In genomic region chr16:88789593-88789992, GRCh38 we compare ENCODE assay signal across 13 cellular contexts. TPM values are rescaled to one million over a fixed set of nuclear protein-coding genes. Genes with fewer than 3 reads are reported as not detected.
DNase-seq lines count a peak whose midpoint lies in the region; ATAC-seq and TF ChIP-seq lines count a peak whose summit lies in the region.
"Had no signal": no experiment of that assay in that cellular context is flagged by ENCODE, and none has a peak within 500 bp of the region (broad histone marks: within the 10 kb centered on the region; RNA-seq: fewer than 3 reads in every experiment).

No MANE protein-coding gene starts in this region.

- POLR2A ChIA-PET in activated B cell treated with CpG ODN at 0.5 μM for 24 hours (lab: Charles Lee): no interaction called here

- H3K27me3 Mint-ChIP-seq in activated B cell treated with CpG ODN at 0.5 μM for 24 hours (no peaks in the 10 kb centered on the region), nephron progenitor cell (ENCODE audit: low read depth, poor library complexity) (peaks cover 52% of the 10 kb centered on the region)
- no peaks in the 10 kb centered on the region for H3K27me3 Mint-ChIP-seq in natural killer cell treated with Interleukin-12 subunit alpha and Interleukin-12 subunit beta and Interleukin-15 and Interleukin-18, amount 100 ng/mL, for 72 hours

- H3K27ac ChIP-seq in DND-41 (ENCODE audit: low read length): peak overlapping the region; percentile 36
- H3K27ac ChIP-seq in Karpas-422 (ENCODE audit: low read length): no peak overlapping the region
- H3K27ac ChIP-seq: brain microvascular endothelial cell, thoracic aorta had no signal

- H3K9me2 ChIP-seq in Karpas-422 (replicated peaks; ENCODE audit: insufficient read depth, low read length): no peaks in the 10 kb centered on the region

- H3K36me3 ChIP-seq in DND-41 (ENCODE audit: insufficient read depth, low read length) (no peaks in the 10 kb centered on the region; the same call in 1 of the 2 replicates), Karpas-422 (ENCODE audit: insufficient read depth, low read length) (no peaks in the 10 kb centered on the region)
- H3K36me3 ChIP-seq: brain microvascular endothelial cell, thoracic aorta had no signal

- no peaks in the 10 kb centered on the region for H3K9me3 ChIP-seq in DND-41 (ENCODE audit: insufficient read depth, low read length, severe bottlenecking)
- H3K9me3 ChIP-seq in Karpas-422 (ENCODE audit: low read length): no peaks in the 10 kb centered on the region
- H3K9me3 ChIP-seq: thoracic aorta had no signal

- H3K9ac ChIP-seq in DND-41 (ENCODE audit: low read depth, low read length): no peak overlapping the region
- no peak overlapping the region for H3K9ac ChIP-seq in Karpas-422 (ENCODE audit: low read length)

- no peak for ATAC-seq in DND-41 (ENCODE audit: insufficient read depth, low read depth)
- no peak for ATAC-seq in activated B cell treated with CpG ODN at 0.5 μM for 24 hours (ENCODE audit: low read depth)
- no peak for ATAC-seq in natural killer cell treated with Interleukin-12 subunit alpha and Interleukin-12 subunit beta and Interleukin-15 and Interleukin-18, amount 100 ng/mL, for 72 hours

- H3K79me2 ChIP-seq in DND-41 (ENCODE audit: insufficient read depth, low read length) (peaks cover 13% of the 10 kb centered on the region), Karpas-422 (ENCODE audit: low read length) (no peaks in the 10 kb centered on the region)

- H3K27me3 ChIP-seq in DND-41 (ENCODE audit: insufficient read depth, low read length, poor library complexity) (no peaks in the 10 kb centered on the region), Karpas-422 (ENCODE audit: low read length) (no peaks in the 10 kb centered on the region)
- H3K27me3 ChIP-seq: brain microvascular endothelial cell had no signal

- peak overlapping the region; percentile 21 for H3K27ac Mint-ChIP-seq in activated B cell treated with CpG ODN at 0.5 μM for 24 hours
- H3K27ac Mint-ChIP-seq in natural killer cell treated with Interleukin-12 subunit alpha and Interleukin-12 subunit beta and Interleukin-15 and Interleukin-18, amount 100 ng/mL, for 72 hours: peak overlapping the region; percentile 35 to 71
- H3K27ac Mint-ChIP-seq in nephron progenitor cell: no peak overlapping the region
- H3K27ac Mint-ChIP-seq: nephron had no signal

- H3K4me1 ChIP-seq in DND-41 (ENCODE audit: insufficient read depth, low read length) (peaks cover 44% of the 10 kb centered on the region), Karpas-422 (ENCODE audit: low read length) (peaks cover 3% of the 10 kb centered on the region)

- H3K4me2 ChIP-seq in DND-41 (ENCODE audit: insufficient read depth, low read length) (no peak overlapping the region), Karpas-422 (ENCODE audit: low read depth, low read length, poor library complexity, severe bottlenecking) (no peak overlapping the region)

- H4K20me1 ChIP-seq in DND-41 (ENCODE audit: insufficient read depth, low read length) (no peaks in the 10 kb centered on the region), Karpas-422 (ENCODE audit: insufficient read depth, low read depth, low read length) (no peaks in the 10 kb centered on the region)

- H3K4me3 Mint-ChIP-seq in activated B cell treated with CpG ODN at 0.5 μM for 24 hours: no peak overlapping the region
- peak overlapping the region; percentile 66 for H3K4me3 Mint-ChIP-seq in natural killer cell treated with Interleukin-12 subunit alpha and Interleukin-12 subunit beta and Interleukin-15 and Interleukin-18, amount 100 ng/mL, for 72 hours
- H3K4me3 Mint-ChIP-seq in nephron progenitor cell: no peak overlapping the region

- intact Hi-C loops in activated B cell treated with CpG ODN at 0.5 μM for 24 hours (cut with micrococcal nuclease): loop anchor here (10.0 kb wide), 1 partner anchor 155 kb away; the partner anchor contains the start of gene IL17C

- H3K4me3 ChIP-seq in DND-41 (ENCODE audit: low read depth in 1 of 2, low read length in 2 of 2): no peak overlapping the region
- no peak overlapping the region for H3K4me3 ChIP-seq in Karpas-422 (ENCODE audit: low read length)

- CTCF ChIA-PET in activated B cell treated with CpG ODN at 0.5 μM for 24 hours (lab: Charles Lee): no interaction called here

- no peaks in the 10 kb centered on the region for H3K9me3 Mint-ChIP-seq in activated B cell treated with CpG ODN at 0.5 μM for 24 hours
- H3K9me3 Mint-ChIP-seq in natural killer cell treated with Interleukin-12 subunit alpha and Interleukin-12 subunit beta and Interleukin-15 and Interleukin-18, amount 100 ng/mL, for 72 hours: no peaks in the 10 kb centered on the region
- H3K9me3 Mint-ChIP-seq in nephron progenitor cell: no peaks in the 10 kb centered on the region
- H3K9me3 Mint-ChIP-seq: nephron had no signal

- H2AFZ ChIP-seq in DND-41 (ENCODE audit: low read depth, low read length) (no peak overlapping the region), Karpas-422 (ENCODE audit: low read length) (no peak overlapping the region)

- no peak for DNase-seq in DND-41
- DNase-seq in Kasumi-1 (lab: John Stamatoyannopoulos, UW): peak; percentile 73 to 79
- no peak for DNase-seq in activated B cell treated with CpG ODN at 0.5 μM for 24 hours
- no peak for DNase-seq in natural killer cell treated with Interleukin-12 subunit alpha and Interleukin-12 subunit beta and Interleukin-15 and Interleukin-18, amount 100 ng/mL, for 72 hours (ENCODE audit: low spot score)
- no peak for DNase-seq in Karpas-422
- DNase-seq in nephron progenitor cell: no peak
- no peak for DNase-seq in dedifferentiated amniotic fluid mesenchymal stem cell (ENCODE audit: extremely low spot score)
- DNase-seq: brain microvascular endothelial cell, glutamatergic neuron, NCI-H1092 treated with DMSO at 0.1 percent for 48 hours, NCI-H510A had no signal

- no peak for TF ChIP-seq CTCF in DND-41 (IDR thresholded peaks at IDR 0.05; ENCODE audit: borderline replicate concordance, extremely low read depth, low read length, poor library complexity, severe bottlenecking)
- no peak for TF ChIP-seq CTCF in activated B cell treated with CpG ODN at 0.5 μM for 24 hours (IDR thresholded peaks at IDR 0.05)
- no peak for TF ChIP-seq CTCF in nephron progenitor cell (IDR thresholded peaks at IDR 0.05)

- no peaks in the 10 kb centered on the region for H3K36me3 Mint-ChIP-seq in activated B cell treated with CpG ODN at 0.5 μM for 24 hours (ENCODE audit: low read depth)
- no peaks in the 10 kb centered on the region for H3K36me3 Mint-ChIP-seq in natural killer cell treated with Interleukin-12 subunit alpha and Interleukin-12 subunit beta and Interleukin-15 and Interleukin-18, amount 100 ng/mL, for 72 hours
- no peaks in the 10 kb centered on the region for H3K36me3 Mint-ChIP-seq in nephron progenitor cell (ENCODE audit: low read depth)

- H3K4me1 Mint-ChIP-seq in activated B cell treated with CpG ODN at 0.5 μM for 24 hours (peaks cover 44% of the 10 kb centered on the region), nephron progenitor cell (peaks cover 24% of the 10 kb centered on the region)
- peaks cover 12 to 21% of the 10 kb centered on the region in 2 donors for H3K4me1 Mint-ChIP-seq in natural killer cell treated with Interleukin-12 subunit alpha and Interleukin-12 subunit beta and Interleukin-15 and Interleukin-18, amount 100 ng/mL, for 72 hours (ENCODE audit: low read depth in 2 of 2)
- H3K4me1 Mint-ChIP-seq: nephron had no signal

RNA-seq across cellular contexts. Expression of gene PIEZO1, which starts 4.6 kb away (rescaled TPM):
- 75.2 and 85.9 TPM in 2 replicates for total RNA-seq in activated B cell treated with CpG ODN at 0.5 μM for 24 hours
- total RNA-seq in natural killer cell treated with Interleukin-12 subunit alpha and Interleukin-12 subunit beta and Interleukin-15 and Interleukin-18, amount 100 ng/mL, for 72 hours: 100 to 1,000 TPM in 1 of 2 donors, 10 to 100 TPM in 1; 84.8 to 298 TPM
- 1.8 and 2.1 TPM in 2 replicates for total RNA-seq in Karpas-422 (2014; rRNA removed; shearing (Covaris generic); ENCODE audit: low replicate concordance)

RNA-seq across cellular contexts. Expression of gene CDT1, which starts 14.0 kb away (rescaled TPM):
- total RNA-seq in activated B cell treated with CpG ODN at 0.5 μM for 24 hours: 4.3 and 5.5 TPM in 2 replicates
- 100 to 1,000 TPM in 1 of 2 donors, 10 to 100 TPM in 1; 50.0 to 129 TPM for total RNA-seq in natural killer cell treated with Interleukin-12 subunit alpha and Interleukin-12 subunit beta and Interleukin-15 and Interleukin-18, amount 100 ng/mL, for 72 hours
- 20.4 and 40.3 TPM in 2 replicates for total RNA-seq in Karpas-422 (2014; rRNA removed; shearing (Covaris generic); ENCODE audit: low replicate concordance)

RNA-seq across cellular contexts. Expression of gene APRT, which starts 22.1 kb away (rescaled TPM):
- 198 and 209 TPM in 2 replicates for total RNA-seq in activated B cell treated with CpG ODN at 0.5 μM for 24 hours
- total RNA-seq in natural killer cell treated with Interleukin-12 subunit alpha and Interleukin-12 subunit beta and Interleukin-15 and Interleukin-18, amount 100 ng/mL, for 72 hours: 100 to 1,000 TPM; 142 to 192 TPM
- 193 and 232 TPM in 2 replicates for total RNA-seq in Karpas-422 (2014; rRNA removed; shearing (Covaris generic); ENCODE audit: low replicate concordance)

Comparison
In these comparisons a context has a peak if more than half of its experiments do, and no peak if none do; other contexts are left out.
1. DNase-seq: peak in Kasumi-1 (2 of 2); none in DND-41 (single experiment), activated B cell treated with CpG ODN at 0.5 μM for 24 hours (single experiment), natural killer cell treated with Interleukin-12 subunit alpha and Interleukin-12 subunit beta and Interleukin-15 and Interleukin-18, amount 100 ng/mL, for 72 hours (single experiment), Karpas-422 (single experiment), nephron progenitor cell (single experiment) and dedifferentiated amniotic fluid mesenchymal stem cell (single experiment).
2. RNA of gene PIEZO1, which starts 4.6 kb away (total RNA-seq): 84.8 to 298 TPM in natural killer cell treated with Interleukin-12 subunit alpha and Interleukin-12 subunit beta and Interleukin-15 and Interleukin-18, amount 100 ng/mL, for 72 hours and 75.2 to 85.9 TPM in activated B cell treated with CpG ODN at 0.5 μM for 24 hours; 1.8 to 2.1 TPM in Karpas-422; every median in the first group is over 10 times any median in the second.